ENCODE assay signal across 20 cellular contexts in genomic region chr1:240998441-240999015, GRCh38.
DNase-seq lines count a peak whose midpoint lies in the region; ATAC-seq and TF ChIP-seq lines count a peak whose summit lies in the region.
"Had no signal": no experiment of that assay in that cellular context is flagged by ENCODE, and none has a peak within 500 bp of the region (broad histone marks: within the 10 kb centered on the region; RNA-seq: fewer than 3 reads in every experiment).

No MANE protein-coding gene starts in this region.

- H3K27ac Mint-ChIP-seq in chondrocyte (ENCODE audit: unreplicated experiment): peak overlapping the region; percentile 81
- peak overlapping the region; percentile 8 for H3K27ac Mint-ChIP-seq in mesothelial cell of epicardium
- no peak overlapping the region for H3K27ac Mint-ChIP-seq in naive thymus-derived CD4-positive, alpha-beta T cell
- H3K27ac Mint-ChIP-seq: CD4-positive, alpha-beta memory T cell had no signal

- no peak overlapping the region for H3K27ac ChIP-seq in naive thymus-derived CD4-positive, alpha-beta T cell (ENCODE audit: low read depth, low read length)
- no peak overlapping the region for H3K27ac ChIP-seq in colonic mucosa
- H3K27ac ChIP-seq: 22Rv1, PC-9 had no signal

- POLR2A ChIA-PET in naive thymus-derived CD4-positive, alpha-beta T cell (lab: Charles Lee): no interaction called here

- no peak overlapping the region for H3K9ac ChIP-seq in colonic mucosa (ENCODE audit: low read depth in 2 of 2, low read length in 2 of 2)

- H3K4me1 ChIP-seq in naive thymus-derived CD4-positive, alpha-beta T cell (ENCODE audit: control insufficient read depth in 2 of 2, insufficient read depth in 2 of 2, low read length in 2 of 2): no peaks in the 10 kb centered on the region
- H3K4me1 ChIP-seq in colonic mucosa: no peaks in the 10 kb centered on the region

- intact Hi-C loops in naive thymus-derived CD4-positive, alpha-beta T cell (cut with micrococcal nuclease): no loop called here
- intact Hi-C loops in colonic mucosa (cut with DNase I): no loop called here

- H3K36me3 Mint-ChIP-seq in chondrocyte (ENCODE audit: low read depth) (peaks cover 1% of the 10 kb centered on the region), mesothelial cell of epicardium (no peaks in the 10 kb centered on the region)
- no peaks in the 10 kb centered on the region for H3K36me3 Mint-ChIP-seq in naive thymus-derived CD4-positive, alpha-beta T cell
- H3K36me3 Mint-ChIP-seq: CD4-positive, alpha-beta memory T cell had no signal

- peak; percentile 56 for DNase-seq in NCI-H146 (lab: John Stamatoyannopoulos, UW)
- DNase-seq in NCI-H146 treated with DMSO at 0.1 percent for 48 hours (lab: John Stamatoyannopoulos, UW; ENCODE audit: unreplicated experiment): no peak
- no peak for DNase-seq in chondrocyte (ENCODE audit: low spot score)
- DNase-seq in mesothelial cell of epicardium (ENCODE audit: low spot score in 2 of 2, unreplicated experiment in 2 of 2): no peak
- DNase-seq in naive thymus-derived CD4-positive, alpha-beta T cell: no peak
- no peak for DNase-seq in colonic mucosa
- DNase-seq: CD4-positive, alpha-beta memory T cell; DND-41; GDM1; GOT3; MM.1S; NCI-H1105 treated with DMSO at 0.1 percent for 48 hours; NCI-H1930; NCI-H2171; NCI-H446; NCI-H69; PC-9 had no signal

- no peaks in the 10 kb centered on the region for H3K36me3 ChIP-seq in naive thymus-derived CD4-positive, alpha-beta T cell (ENCODE audit: control insufficient read depth in 2 of 3, insufficient read depth in 3 of 3, low read length in 3 of 3)
- H3K36me3 ChIP-seq in colonic mucosa: no peaks in the 10 kb centered on the region

- H3K4me3 ChIP-seq in naive thymus-derived CD4-positive, alpha-beta T cell (ENCODE audit: low read length): no peak overlapping the region
- H3K4me3 ChIP-seq in colonic mucosa: no peak overlapping the region
- H3K4me3 ChIP-seq: PC-9 had no signal

- H3K4me3 Mint-ChIP-seq in chondrocyte (ENCODE audit: unreplicated experiment) (peak overlapping the region; percentile 61), mesothelial cell of epicardium (no peak overlapping the region)
- H3K4me3 Mint-ChIP-seq in naive thymus-derived CD4-positive, alpha-beta T cell: no peak overlapping the region
- H3K4me3 Mint-ChIP-seq: CD4-positive, alpha-beta memory T cell had no signal

- H3K27me3 Mint-ChIP-seq in chondrocyte (ENCODE audit: low read depth): no peaks in the 10 kb centered on the region
- peaks cover 2% of the 10 kb centered on the region for H3K27me3 Mint-ChIP-seq in mesothelial cell of epicardium (ENCODE audit: low read depth)
- H3K27me3 Mint-ChIP-seq in naive thymus-derived CD4-positive, alpha-beta T cell: peaks cover 0 to 4% (median 0%) of the 10 kb centered on the region in 5 donors
- H3K27me3 Mint-ChIP-seq: CD4-positive, alpha-beta memory T cell had no signal

- TF ChIP-seq CTCF in chondrocyte (IDR thresholded peaks at IDR 0.05) (no peak), mesothelial cell of epicardium (IDR thresholded peaks at IDR 0.05; ENCODE audit: unreplicated experiment) (no peak), colonic mucosa (IDR thresholded peaks at IDR 0.05) (no peak)

- CTCF ChIA-PET in naive thymus-derived CD4-positive, alpha-beta T cell (lab: Charles Lee): no interaction called here

- H3K9me3 ChIP-seq in naive thymus-derived CD4-positive, alpha-beta T cell (ENCODE audit: control insufficient read depth in 2 of 3, low read length in 3 of 3): no peaks in the 10 kb centered on the region
- H3K9me3 ChIP-seq in colonic mucosa: no peaks in the 10 kb centered on the region

- no peaks in the 10 kb centered on the region for H3K27me3 ChIP-seq in naive thymus-derived CD4-positive, alpha-beta T cell (ENCODE audit: control insufficient read depth in 2 of 2, insufficient read depth in 2 of 2, low read length in 2 of 2)
- no peaks in the 10 kb centered on the region for H3K27me3 ChIP-seq in colonic mucosa

- H3K4me1 Mint-ChIP-seq in chondrocyte (ENCODE audit: low read depth) (peaks cover 29% of the 10 kb centered on the region), mesothelial cell of epicardium (peaks cover 4% of the 10 kb centered on the region)
- no peaks in the 10 kb centered on the region for H3K4me1 Mint-ChIP-seq in naive thymus-derived CD4-positive, alpha-beta T cell
- H3K4me1 Mint-ChIP-seq: CD4-positive, alpha-beta memory T cell had no signal

- no peak for ATAC-seq in GM18511 (IDR thresholded peaks at IDR 0.05; ENCODE audit: unreplicated experiment)
- ATAC-seq in naive thymus-derived CD4-positive, alpha-beta T cell: no peak
- ATAC-seq in GM21619 (IDR thresholded peaks at IDR 0.05; ENCODE audit: unreplicated experiment): no peak

- H3K9me3 Mint-ChIP-seq in chondrocyte (ENCODE audit: low read depth) (peaks cover 3% of the 10 kb centered on the region), mesothelial cell of epicardium (peaks cover 4% of the 10 kb centered on the region)
- peaks cover 0 to 9% (median 4%) of the 10 kb centered on the region in 11 donors for H3K9me3 Mint-ChIP-seq in naive thymus-derived CD4-positive, alpha-beta T cell

Comparison
In these comparisons a context has a peak if more than half of its experiments do, and no peak if none do; other contexts are left out.
1. H3K27ac Mint-ChIP-seq: peak in chondrocyte (single experiment) and mesothelial cell of epicardium (single experiment); none in naive thymus-derived CD4-positive, alpha-beta T cell (0 of 9).